In the genomic region with DNA sequence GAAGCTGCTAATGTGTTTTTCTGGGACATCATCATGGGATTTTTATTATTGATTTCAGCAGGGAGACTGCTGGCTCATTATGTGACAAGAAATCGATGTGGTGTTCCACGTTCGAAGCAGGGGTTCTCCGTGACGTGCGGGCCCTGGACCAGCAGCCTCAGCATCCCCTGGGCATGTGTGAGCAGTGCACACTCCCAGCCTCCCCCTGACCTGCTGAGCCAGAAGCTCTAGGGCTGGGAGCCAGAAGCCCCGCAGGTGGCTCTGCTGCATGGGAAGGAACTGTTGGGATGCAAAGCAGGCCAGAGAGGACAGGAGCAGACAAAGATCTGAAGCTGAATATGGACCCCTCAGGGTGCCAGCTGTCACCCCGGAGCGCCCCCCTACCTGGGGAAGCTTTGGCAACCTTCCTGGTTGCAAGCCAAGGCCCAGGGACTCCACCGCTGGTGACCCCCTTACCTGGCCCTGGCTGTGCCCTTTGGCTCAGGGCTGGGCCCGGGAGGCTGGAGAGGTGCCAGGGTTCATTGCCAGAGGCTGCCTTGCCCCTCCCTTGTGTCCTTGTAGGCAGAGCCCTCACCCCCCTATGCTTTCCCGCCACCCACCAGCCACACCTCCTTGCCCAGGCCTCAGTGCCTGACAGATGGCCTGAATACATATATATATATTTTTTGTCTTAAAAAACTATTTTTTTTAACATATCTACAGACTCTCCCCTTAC, we compare ENCODE assay signal across 11 cellular contexts.
"Had no signal": no experiment of that assay in that cellular context is flagged by ENCODE, and none has a peak within 500 bp of the region (broad histone marks: within the 10 kb centered on the region; RNA-seq: fewer than 3 reads in every experiment).

No MANE protein-coding gene starts in this region.

- DNase-seq: activated CD4-positive, alpha-beta memory T cell treated with anti-CD3 and anti-CD28 coated beads for 36 hours; activated CD4-positive, alpha-beta T cell treated with anti-CD3 and anti-CD28 coated beads for 1 hour; activated CD8-positive, alpha-beta memory T cell treated with anti-CD3 and anti-CD28 coated beads, Interleukin-2, amount 50 U/mL, for 4 hours; activated naive CD8-positive, alpha-beta T cell treated with anti-CD3 and anti-CD28 coated beads, Interleukin-2, amount 10 ng/mL, durations not matched to agents 7 days and 5 days; activated T-cell treated with anti-CD3 and anti-CD28 coated beads, Interleukin-2, amount 50 U/mL, for 72 hours; colonic mucosa; foreskin keratinocyte; heart left ventricle; left lung; thyroid gland; uterus had no signal

- ATAC-seq: activated T-cell treated with anti-CD3 and anti-CD28 coated beads, Interleukin-2, amount 50 U/mL, for 72 hours; foreskin keratinocyte; heart left ventricle; left lung had no signal
